Comparison of ENCODE assay signal across 34 cellular contexts in genomic region chr14:32596390-32596789, GRCh38.
"Had no signal": no experiment of that assay in that cellular context is flagged by ENCODE, and none has a peak within 500 bp of the region (broad histone marks: within the 10 kb centered on the region; RNA-seq: fewer than 3 reads in every experiment).

No MANE protein-coding gene starts in this region.

- ATAC-seq: activated CD4-positive, CD25-positive, alpha-beta regulatory T cell treated with anti-CD3 and anti-CD28 coated beads, Interleukin-2, amount 50 U/mL, for 24 hours; activated CD8-positive, alpha-beta T cell treated with anti-CD3 and anti-CD28 coated beads for 36 hours; activated T-cell treated with anti-CD3 and anti-CD28 coated beads, Interleukin-2, amount 50 U/mL, for 4 hours; activated T-helper 17 cell treated with anti-CD3 and anti-CD28 coated beads, Interleukin-2, amount 50 U/mL, for 72 hours; body of pancreas; heart left ventricle; T-helper 17 cell had no signal

- H2AFZ ChIP-seq: hepatocyte had no signal

- H3K4me1 ChIP-seq: body of pancreas, colonic mucosa had no signal

- H3K9me3 Mint-ChIP-seq: activated B cell treated with CpG ODN at 0.5 μM for 24 hours; activated CD8-positive, alpha-beta T cell treated with anti-CD3 and anti-CD28 coated beads for 36 hours; activated T-cell treated with anti-CD3 and anti-CD28 coated beads, Interleukin-2, amount 50 U/mL, for 4 hours; activated T-helper 17 cell treated with anti-CD3 and anti-CD28 coated beads, Interleukin-2, amount 50 U/mL, for 72 hours; T-helper 2 cell treated with Interferon-gamma antibody and Interleukin-4, amounts not matched to agents 5 μg/mL and 100 μg/mL, for 36 hours had no signal

- H3K36me3 Mint-ChIP-seq: activated naive CD8-positive, alpha-beta T cell had no signal

- H3K27me3 ChIP-seq: body of pancreas, colonic mucosa, esophagus squamous epithelium, heart left ventricle, hepatocyte had no signal

- H3K27ac ChIP-seq: body of pancreas, colonic mucosa, epithelial cell of prostate, esophagus squamous epithelium, heart left ventricle, hepatocyte, WERI-Rb-1 had no signal

- H3K36me3 ChIP-seq: colonic mucosa, esophagus squamous epithelium, WERI-Rb-1 had no signal

- H3K9me3 ChIP-seq: body of pancreas, colonic mucosa, esophagus squamous epithelium, heart left ventricle had no signal

- H3K79me2 ChIP-seq: hepatocyte had no signal

- H3K4me3 ChIP-seq: body of pancreas, colonic mucosa, esophagus squamous epithelium, heart left ventricle, hepatocyte had no signal

- H3K4me1 Mint-ChIP-seq: activated B cell treated with CpG ODN at 0.5 μM for 24 hours; activated T-helper 17 cell treated with anti-CD3 and anti-CD28 coated beads, Interleukin-2, amount 50 U/mL, for 72 hours; T-helper 17 cell had no signal

- DNase-seq: activated B cell treated with CpG ODN at 0.5 μM for 24 hours; activated CD4-positive, alpha-beta T cell treated with anti-CD3 and anti-CD28 coated beads for 48 hours; activated CD4-positive, alpha-beta T cell treated with anti-CD3 and anti-CD28 coated beads, Interleukin-2, amount 50 U/mL, for 1 hour; activated CD4-positive, alpha-beta T cell treated with anti-CD3 and anti-CD28 coated beads, Interleukin-2, amount 50 U/mL, for 48 hours; activated CD8-positive, alpha-beta memory T cell treated with anti-CD3 and anti-CD28 coated beads for 24 hours; activated CD8-positive, alpha-beta T cell treated with anti-CD3 and anti-CD28 coated beads for 36 hours; activated effector memory CD4-positive, alpha-beta T cell treated with Interleukin-2 at 50 U/mL for 16 hours; activated gamma-delta T cell treated with Interleukin-2 at 50 U/mL for 16 hours; activated naive CD4-positive, alpha-beta T cell treated with anti-CD3 and anti-CD28 coated beads, Interleukin-2, amount 50 U/mL, for 16 hours; activated naive CD4-positive, alpha-beta T cell treated with Interleukin-2 at 50 U/mL for 16 hours; activated T-cell treated with anti-CD3 and anti-CD28 coated beads, Interleukin-2, amount 50 U/mL, for 4 hours; amniotic stem cell; anterior cingulate cortex; body of pancreas; caudate nucleus; cerebellar nuclear complex; colonic mucosa; effector CD8-positive, alpha-beta T cell; esophagus squamous epithelium; foreskin fibroblast; glutamatergic neuron; heart left ventricle; T-helper 17 cell; T1000; WERI-Rb-1 had no signal

- H3K4me2 ChIP-seq: hepatocyte had no signal

- H3K27me3 Mint-ChIP-seq: activated B cell treated with CpG ODN at 0.5 μM for 24 hours; activated CD8-positive, alpha-beta T cell treated with anti-CD3 and anti-CD28 coated beads for 36 hours; activated naive CD8-positive, alpha-beta T cell had no signal

- FAIRE-seq: endometrium, endothelial cell of umbilical vein, frontal cortex had no signal

- H3K27ac Mint-ChIP-seq: activated B cell treated with CpG ODN at 0.5 μM for 24 hours; activated CD8-positive, alpha-beta T cell treated with anti-CD3 and anti-CD28 coated beads for 36 hours; activated naive CD8-positive, alpha-beta T cell; activated T-helper 17 cell treated with anti-CD3 and anti-CD28 coated beads, Interleukin-2, amount 50 U/mL, for 72 hours; T-helper 17 cell; T-helper 2 cell treated with Interferon-gamma antibody and Interleukin-4, amounts not matched to agents 5 μg/mL and 100 μg/mL, for 36 hours had no signal

- H3K4me3 Mint-ChIP-seq: activated B cell treated with CpG ODN at 0.5 μM for 24 hours; activated CD8-positive, alpha-beta T cell treated with anti-CD3 and anti-CD28 coated beads for 36 hours; activated naive CD8-positive, alpha-beta T cell; activated T-cell treated with anti-CD3 and anti-CD28 coated beads, Interleukin-2, amount 50 U/mL, for 4 hours; activated T-helper 17 cell treated with anti-CD3 and anti-CD28 coated beads, Interleukin-2, amount 50 U/mL, for 72 hours; T-helper 17 cell; T-helper 2 cell treated with Interferon-gamma antibody and Interleukin-4, amounts not matched to agents 5 μg/mL and 100 μg/mL, for 36 hours had no signal
